In genomic region chr9:128921881-128922763, GRCh38 we compare ENCODE assay signal across 8 cellular contexts. TPM values are rescaled to one million over a fixed set of nuclear protein-coding genes. Genes with fewer than 3 reads are reported as not detected.
DNase-seq lines count a peak whose midpoint lies in the region; ATAC-seq and TF ChIP-seq lines count a peak whose summit lies in the region.

No MANE protein-coding gene starts in this region.

- intact Hi-C loops in A673 (cut with micrococcal nuclease; ENCODE audit: unreplicated experiment), result loop anchor here (5.0 kb wide), 1 partner anchor 40 kb away; the partner anchor contains the start of genes KYAT1 and LRRC8A

- peak overlapping the region; percentile 89 for H3K9ac ChIP-seq in NT2/D1 (ENCODE audit: insufficient read length, low read depth)

- peak overlapping the region; percentile 47 for H3K4me3 ChIP-seq in A673 (ENCODE audit: low read depth, low read length, poor library complexity, severe bottlenecking)
- peak overlapping the region; percentile 59 for H3K4me3 ChIP-seq in NT2/D1 (ENCODE audit: insufficient read length, low read depth)

- POLR2A ChIA-PET in A673 (lab: Charles Lee; ENCODE audit: low non-redundant PET), result no interaction called here

- peak; percentile 82 for DNase-seq in A673 (ENCODE audit: low spot score)
- DNase-seq in NT2/D1 (ENCODE audit: low read depth, low spot score), result peak; percentile 71
- peak; percentile 35 to 40 for DNase-seq in erythroblast (lab: John Stamatoyannopoulos, UW)
- peak; percentile 71 for DNase-seq in myocyte (ENCODE audit: low read depth)
- DNase-seq in SW 1271 (lab: John Stamatoyannopoulos, UW), result no peak
- no peak for DNase-seq in activated CD4-positive, CD25-positive, alpha-beta regulatory T cell treated with anti-CD3 and anti-CD28 coated beads, Interleukin-2, amount 50 U/mL, for 72 hours

- BruUV-seq in A673 (replicated peaks; lab: Mats Ljungman, UMichigan), result no TSS peak

- TF ChIP-seq CTCF in A673 (conservative IDR thresholded peaks at IDR 0.05; ENCODE audit: low read depth, low read length), result no peak

- H3K9me3 ChIP-seq in A673 (ENCODE audit: low read depth, low read length, poor library complexity, severe bottlenecking) (no peaks in the 10 kb centered on the region), NT2/D1 (ENCODE audit: insufficient read depth, low read length) (no peaks in the 10 kb centered on the region)

- H3K36me3 ChIP-seq in A673 (ENCODE audit: insufficient read depth, low read length, poor library complexity, severe bottlenecking) (peaks cover 6% of the 10 kb centered on the region), NT2/D1 (ENCODE audit: insufficient read depth, insufficient read length, low read length) (peaks cover 26% of the 10 kb centered on the region)

- ATAC-seq in HG03159 (IDR thresholded peaks at IDR 0.05; ENCODE audit: unreplicated experiment) (no peak), HG02870 (IDR thresholded peaks at IDR 0.05; ENCODE audit: unreplicated experiment) (no peak)

- TF ChIP-seq POLR2A in erythroblast (IDR thresholded peaks at IDR 0.05; ENCODE audit: low read length), result no peak

- H3K4me1 ChIP-seq in A673 (ENCODE audit: insufficient read depth, low read length, poor library complexity, severe bottlenecking) (peaks cover 33% of the 10 kb centered on the region), NT2/D1 (ENCODE audit: insufficient read depth, insufficient read length) (peaks cover 14% of the 10 kb centered on the region)

- peak overlapping the region; percentile 89 for H3K27ac ChIP-seq in A673 (ENCODE audit: low read depth, low read length, poor library complexity, severe bottlenecking)

- CTCF ChIA-PET in A673 (lab: Charles Lee), result interaction anchor here (0.7 to 1.0 kb wide), 2 partner anchors 28 to 70 kb away, joined by 3 to 5 read pairs; no protein-coding TSS in a partner anchor

- H3K27me3 ChIP-seq in A673 (replicated peaks; ENCODE audit: insufficient read depth, low read depth, low read length, poor library complexity) (no peaks in the 10 kb centered on the region), NT2/D1 (ENCODE audit: insufficient read depth, insufficient read length) (no peaks in the 10 kb centered on the region)

RNA-seq across cellular contexts. Expression of gene PHYHD1, which starts 1.3 kb away (rescaled TPM):
- total RNA-seq in A673 (2021), result 6.3 and 8.0 TPM in 2 replicates
- 10.0 and 12.3 TPM in 2 replicates for total RNA-seq in myocyte
- 15.8 TPM for polyA plus RNA-seq in myocyte (2012)

RNA-seq across cellular contexts. Expression of gene DOLK, which starts 25.3 kb away (rescaled TPM):
- total RNA-seq in A673 (2021) (20.6 and 23.2 TPM in 2 replicates), myocyte (31.0 and 34.2 TPM in 2 replicates)
- 24.3 TPM for polyA plus RNA-seq in myocyte (2012)

RNA-seq across cellular contexts. Expression of gene NUP188, which starts 25.4 kb away (rescaled TPM):
- 147 and 170 TPM in 2 replicates for total RNA-seq in A673 (2021)
- 33.9 and 53.6 TPM in 2 replicates for total RNA-seq in myocyte
- polyA plus RNA-seq in myocyte (2012), result 36.9 TPM

RNA-seq across cellular contexts. Expression of gene LRRC8A, which starts 40.2 kb away (rescaled TPM):
- 53.6 and 56.8 TPM in 2 replicates for total RNA-seq in A673 (2021)
- 35.3 and 51.9 TPM in 2 replicates for total RNA-seq in myocyte
- polyA plus RNA-seq in myocyte (2012), result 40.0 TPM

RNA-seq across cellular contexts. Expression of gene KYAT1, which starts 40.4 kb away (rescaled TPM):
- 17.9 and 20.1 TPM in 2 replicates for total RNA-seq in A673 (2021)
- 9.9 and 13.5 TPM in 2 replicates for total RNA-seq in myocyte
- 9.8 TPM for polyA plus RNA-seq in myocyte (2012)

Comparison
In these comparisons a context has a peak if more than half of its experiments do, and no peak if none do; other contexts are left out.
1. DNase-seq: peak in A673 (single experiment), NT2/D1 (single experiment), erythroblast (2 of 2) and myocyte (single experiment); none in SW 1271 (0 of 2) and activated CD4-positive, CD25-positive, alpha-beta regulatory T cell treated with anti-CD3 and anti-CD28 coated beads, Interleukin-2, amount 50 U/mL, for 72 hours (single experiment).